ENCODE assay signal across 23 cellular contexts in genomic region chr7:27427416-27427815, GRCh38.
"Had no signal": no experiment of that assay in that cellular context is flagged by ENCODE, and none has a peak within 500 bp of the region (broad histone marks: within the 10 kb centered on the region; RNA-seq: fewer than 3 reads in every experiment).

No MANE protein-coding gene starts in this region.

- DNase-seq: colonic mucosa; cortex of kidney; dermis blood vessel endothelial cell; dorsolateral prefrontal cortex; effector CD4-positive, alpha-beta T cell; effector CD8-positive, alpha-beta T cell; effector memory CD4-positive, alpha-beta T cell; effector memory CD8-positive, alpha-beta T cell; endodermal cell; erythroblast; esophagus squamous epithelium; foreskin fibroblast; foreskin keratinocyte; foreskin melanocyte; gastrocnemius medialis; glutamatergic neuron; head of caudate nucleus; heart left ventricle; heart right ventricle had no signal

- H3K4me1 ChIP-seq: colonic mucosa, gastrocnemius medialis, gastroesophageal sphincter had no signal

- H3K4me3 Mint-ChIP-seq: dendritic cell treated with granulocyte-macrophage colony-stimulating factor and Interleukin-4, amounts not matched to agents 40 ng/mL and 50 ng/mL, for 4 days; effector memory CD8-positive, alpha-beta T cell; endodermal cell had no signal

- H3K9me3 Mint-ChIP-seq: dendritic cell treated with granulocyte-macrophage colony-stimulating factor and Interleukin-4, amounts not matched to agents 40 ng/mL and 50 ng/mL, for 4 days; effector memory CD8-positive, alpha-beta T cell; endodermal cell had no signal

- H3K27ac ChIP-seq: colonic mucosa, coronary artery, dorsolateral prefrontal cortex, epithelial cell of prostate, esophagus squamous epithelium, foreskin keratinocyte, gastrocnemius medialis, gastroesophageal sphincter, heart left ventricle, heart right ventricle had no signal

- H3K36me3 ChIP-seq: colonic mucosa, esophagus squamous epithelium, gastrocnemius medialis, gastroesophageal sphincter, heart left ventricle, heart right ventricle had no signal

- H3K27ac Mint-ChIP-seq: dendritic cell treated with granulocyte-macrophage colony-stimulating factor and Interleukin-4, amounts not matched to agents 40 ng/mL and 50 ng/mL, for 4 days; effector memory CD8-positive, alpha-beta T cell; endodermal cell had no signal

- H3K27me3 ChIP-seq: colonic mucosa, gastrocnemius medialis had no signal

- H3K4me3 ChIP-seq: colonic mucosa, coronary artery, dorsolateral prefrontal cortex, esophagus squamous epithelium, gastrocnemius medialis, gastroesophageal sphincter, heart left ventricle, heart right ventricle had no signal

- H3K9me3 ChIP-seq: colonic mucosa, esophagus squamous epithelium, gastrocnemius medialis had no signal
